ENCODE assay signal across 8 cellular contexts in genomic region chr11:46846510-46846830, GRCh38. TPM values are rescaled to one million over a fixed set of nuclear protein-coding genes. Genes with fewer than 3 reads are reported as not detected.
DNase-seq lines count a peak whose midpoint lies in the region; ATAC-seq and TF ChIP-seq lines count a peak whose summit lies in the region.

No MANE protein-coding gene starts in this region.

- in situ Hi-C loops in brain microvascular endothelial cell (cut with HindIII; ENCODE audit: low pct_ligation_motif_present, low sequenced_read_pairs): no loop called here
- in situ Hi-C loops in KBM-7 (cut with MboI; ENCODE audit: low pct_unique_long_range_greater_than_20kb, low sequenced_read_pairs): no loop called here

- no peaks in the 10 kb centered on the region for H3K9me3 ChIP-seq in naive thymus-derived CD4-positive, alpha-beta T cell (ENCODE audit: control insufficient read depth in 2 of 3, low read length in 3 of 3)

- no peaks in the 10 kb centered on the region for H3K27me3 Mint-ChIP-seq in naive thymus-derived CD4-positive, alpha-beta T cell

- no peak for DNase-seq in brain microvascular endothelial cell
- DNase-seq in naive thymus-derived CD4-positive, alpha-beta T cell: no peak
- no peak for DNase-seq in KBM-7
- no peak for DNase-seq in activated CD4-positive, alpha-beta T cell treated with anti-CD3 and anti-CD28 coated beads for 1 hour
- no peak for DNase-seq in activated CD4-positive, alpha-beta T cell treated with anti-CD3 and anti-CD28 coated beads, Interleukin-2, amount 50 U/mL, for 4 hours

- H3K4me3 Mint-ChIP-seq in naive thymus-derived CD4-positive, alpha-beta T cell: peak overlapping the region; percentile 85 to 99 (median 97)

- peaks cover 0 to 14% of the 10 kb centered on the region in 2 donors for H3K4me1 ChIP-seq in naive thymus-derived CD4-positive, alpha-beta T cell (ENCODE audit: control insufficient read depth in 2 of 2, insufficient read depth in 2 of 2, low read length in 2 of 2)

- POLR2A ChIA-PET in naive thymus-derived CD4-positive, alpha-beta T cell (lab: Charles Lee): interaction anchor here (0.6 kb wide), 1 partner anchor 801 kb away, joined by 3 read pairs; no protein-coding TSS in a partner anchor

- CTCF ChIA-PET in naive thymus-derived CD4-positive, alpha-beta T cell (lab: Charles Lee): interaction anchor here (0.9 kb wide), 1 partner anchor 316 kb away, joined by 3 read pairs; no protein-coding TSS in a partner anchor

- peaks cover 0 to 2% (median 0%) of the 10 kb centered on the region in 11 donors for H3K9me3 Mint-ChIP-seq in naive thymus-derived CD4-positive, alpha-beta T cell

- TF ChIP-seq CTCF in brain microvascular endothelial cell (IDR thresholded peaks at IDR 0.05; ENCODE audit: low read depth, low read length, missing control alignments): no peak

- H3K4me3 ChIP-seq in brain microvascular endothelial cell (ENCODE audit: low read depth, low read length): peak overlapping the region; percentile 94
- H3K4me3 ChIP-seq in naive thymus-derived CD4-positive, alpha-beta T cell (ENCODE audit: low read length): peak overlapping the region; percentile 71

- peak overlapping the region in 8 of 9 donors; percentile 88 to 97 (median 91) for H3K27ac Mint-ChIP-seq in naive thymus-derived CD4-positive, alpha-beta T cell

- no peak overlapping the region for H3K27ac ChIP-seq in brain microvascular endothelial cell
- H3K27ac ChIP-seq in naive thymus-derived CD4-positive, alpha-beta T cell (ENCODE audit: low read depth, low read length): peak overlapping the region; percentile 71

- ATAC-seq in GM18868 (IDR thresholded peaks at IDR 0.05; ENCODE audit: unreplicated experiment) (peak; percentile 2), HG03342 (IDR thresholded peaks at IDR 0.05; ENCODE audit: unreplicated experiment) (peak; percentile 5), GM21423 (IDR thresholded peaks at IDR 0.05; ENCODE audit: unreplicated experiment) (no peak)
- ATAC-seq in naive thymus-derived CD4-positive, alpha-beta T cell: no peak

- no peaks in the 10 kb centered on the region for H3K36me3 ChIP-seq in brain microvascular endothelial cell (replicated peaks)
- no peaks in the 10 kb centered on the region for H3K36me3 ChIP-seq in naive thymus-derived CD4-positive, alpha-beta T cell (ENCODE audit: control insufficient read depth in 2 of 3, insufficient read depth in 3 of 3, low read length in 3 of 3)

- H3K27me3 ChIP-seq in brain microvascular endothelial cell (replicated peaks): no peaks in the 10 kb centered on the region
- H3K27me3 ChIP-seq in naive thymus-derived CD4-positive, alpha-beta T cell (ENCODE audit: control insufficient read depth in 2 of 2, insufficient read depth in 2 of 2, low read length in 2 of 2): no peaks in the 10 kb centered on the region

- intact Hi-C loops in naive thymus-derived CD4-positive, alpha-beta T cell (cut with micrococcal nuclease): loop anchor here (1.0 to 10.0 kb wide), 10 partner anchors 20 to 869 kb away; partner anchors contain the start of genes AGBL2 (in 1 of the 2), ARHGAP1 (in 1 of the 2), ATG13 (in 1 of the 2) and CELF1 (in 1 of the 2)

- peaks cover 0 to 9% (median 0%) of the 10 kb centered on the region in 5 donors for H3K36me3 Mint-ChIP-seq in naive thymus-derived CD4-positive, alpha-beta T cell

- H3K4me1 Mint-ChIP-seq in naive thymus-derived CD4-positive, alpha-beta T cell: peaks cover 33 to 46% (median 43%) of the 10 kb centered on the region in 7 donors

RNA-seq across cellular contexts. Expression of gene CKAP5, which starts 0.4 kb away (rescaled TPM):
- 100 to 1,000 TPM in 1 of 5 experiments, 10 to 100 TPM in 4; 28.3 to 126 (median 46.0) TPM for total RNA-seq in naive thymus-derived CD4-positive, alpha-beta T cell
- 10 to 100 TPM; 10.9 to 23.8 TPM for polyA plus RNA-seq in naive thymus-derived CD4-positive, alpha-beta T cell

Comparison
In these comparisons a context has a peak if more than half of its experiments do, and no peak if none do; other contexts are left out.
1. ATAC-seq: peak in GM18868 (single experiment) and HG03342 (single experiment); none in naive thymus-derived CD4-positive, alpha-beta T cell (single experiment) and GM21423 (single experiment).